Comparison of ENCODE assay signal across 17 cellular contexts in the genomic region with DNA sequence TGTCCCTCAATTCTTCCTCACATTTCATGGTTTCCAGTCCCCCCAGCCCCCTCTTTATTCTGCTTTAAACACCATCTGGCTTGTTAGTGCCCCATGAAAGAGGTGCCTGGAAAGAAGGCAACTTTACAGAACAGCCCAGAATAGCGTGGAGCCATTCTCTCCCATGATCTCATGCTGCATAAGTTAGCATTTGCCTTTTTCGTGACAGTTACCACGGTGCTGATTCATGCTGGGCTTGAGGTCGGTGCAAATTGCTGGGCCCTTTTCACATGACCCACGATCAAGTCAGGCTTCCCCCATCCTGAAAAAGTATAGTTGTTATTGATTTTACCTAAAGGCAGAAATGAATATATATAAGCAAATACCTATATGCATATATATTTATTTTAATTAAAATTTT. TPM values are rescaled to one million over a fixed set of nuclear protein-coding genes. Genes with fewer than 3 reads are reported as not detected.
A peak's percentile ranks its signal among the peaks of the same experiment; 100 is the strongest.
DNase-seq lines count a peak whose midpoint lies in the region; ATAC-seq, FAIRE-seq and TF ChIP-seq lines count a peak whose summit lies in the region.
"Had no signal": no experiment of that assay in that cellular context is flagged by ENCODE, and none has a peak within 500 bp of the region (broad histone marks: within the 10 kb centered on the region; RNA-seq: fewer than 3 reads in every experiment).

No MANE protein-coding gene starts in this region.

- WGBS in pancreas, 2 donors: 86% methylated on average over 5 of the region's 5 CpGs

- H3K4me1 Mint-ChIP-seq in activated T-cell treated with anti-CD3 and anti-CD28 coated beads, Interleukin-2, amount 50 U/mL, for 24 hours (ENCODE audit: low read depth): peaks cover 20% of the 10 kb centered on the region
- H3K4me1 Mint-ChIP-seq in stimulated activated memory B cell treated with anti-CD40 and anti-IgM and Interleukin-4, amounts not matched to agents 10 μg/mL and 1 μg/mL and 100 μg/mL, for 72 hours: no peaks in the 10 kb centered on the region

- TF ChIP-seq CTCF in fibroblast of mammary gland (conservative IDR thresholded peaks at IDR 0.05; ENCODE audit: control insufficient read depth, insufficient read depth, low read depth, low read length) (no peak), pancreas (IDR thresholded peaks at IDR 0.05) (no peak)

- H3K27me3 ChIP-seq in pancreas: no peaks in the 10 kb centered on the region
- H3K27me3 ChIP-seq: sigmoid colon had no signal

- DNase-seq in activated T-cell treated with anti-CD3 and anti-CD28 coated beads, Interleukin-2, amount 50 U/mL, for 24 hours: no peak
- DNase-seq in activated T-cell treated with anti-CD3 and anti-CD28 coated beads for 4 hours: no peak
- peak; percentile 30 for DNase-seq in RCC 7860 (ENCODE audit: low spot score)
- peak; percentile 42 for DNase-seq in fibroblast of mammary gland (ENCODE audit: low read depth)
- DNase-seq in pancreas: no peak
- DNase-seq in effector CD8-positive, alpha-beta T cell (lab: John Stamatoyannopoulos, UW): no peak
- DNase-seq: anterior cingulate cortex; H7; KBM-7; mammary epithelial cell; NCI-H187; NCI-H510A treated with DMSO at 0.1 percent for 48 hours; sigmoid colon; stimulated activated naive B cell treated with anti-CD40 and anti-IgM and Interleukin-4, amounts not matched to agents 10 μg/mL and 1 μg/mL and 100 μg/mL, for 72 hours had no signal

- no peaks in the 10 kb centered on the region for H3K27me3 Mint-ChIP-seq in activated T-cell treated with anti-CD3 and anti-CD28 coated beads, Interleukin-2, amount 50 U/mL, for 24 hours
- no peaks in the 10 kb centered on the region for H3K27me3 Mint-ChIP-seq in stimulated activated memory B cell treated with anti-CD40 and anti-IgM and Interleukin-4, amounts not matched to agents 10 μg/mL and 1 μg/mL and 100 μg/mL, for 72 hours
- H3K27me3 Mint-ChIP-seq: stimulated activated naive B cell treated with anti-CD40 and anti-IgM and Interleukin-4, amounts not matched to agents 10 μg/mL and 1 μg/mL and 100 μg/mL, for 72 hours had no signal

- no peak overlapping the region for H3K27ac ChIP-seq in pancreas
- H3K27ac ChIP-seq: sigmoid colon had no signal

- H3K4me1 ChIP-seq in pancreas: peaks cover 0 to 5% (median 0%) of the 10 kb centered on the region in 3 donors

- no peak for ATAC-seq in stimulated activated memory B cell treated with anti-CD40 and anti-IgM and Interleukin-4, amounts not matched to agents 10 μg/mL and 1 μg/mL and 100 μg/mL, for 72 hours
- no peak for ATAC-seq in pancreas
- no peak for ATAC-seq in GM19035 (IDR thresholded peaks at IDR 0.05; ENCODE audit: unreplicated experiment)
- ATAC-seq: Panc1; stimulated activated naive B cell treated with anti-CD40 and anti-IgM and Interleukin-4, amounts not matched to agents 10 μg/mL and 1 μg/mL and 100 μg/mL, for 72 hours had no signal

- no peak overlapping the region for H3K4me3 ChIP-seq in fibroblast of mammary gland (ENCODE audit: control insufficient read depth, low read depth, low read length)
- H3K4me3 ChIP-seq in pancreas: no peak overlapping the region
- H3K4me3 ChIP-seq: sigmoid colon had no signal

- intact Hi-C loops in pancreas (cut with DNase I): no loop called here

- no peak overlapping the region for H3K4me3 Mint-ChIP-seq in activated T-cell treated with anti-CD3 and anti-CD28 coated beads, Interleukin-2, amount 50 U/mL, for 24 hours
- no peak overlapping the region for H3K4me3 Mint-ChIP-seq in stimulated activated memory B cell treated with anti-CD40 and anti-IgM and Interleukin-4, amounts not matched to agents 10 μg/mL and 1 μg/mL and 100 μg/mL, for 72 hours
- H3K4me3 Mint-ChIP-seq: stimulated activated naive B cell treated with anti-CD40 and anti-IgM and Interleukin-4, amounts not matched to agents 10 μg/mL and 1 μg/mL and 100 μg/mL, for 72 hours had no signal

- H3K36me3 ChIP-seq in pancreas: peaks cover 0 to 16% (median 0%) of the 10 kb centered on the region in 3 donors

- no peaks in the 10 kb centered on the region for H3K9me3 Mint-ChIP-seq in activated T-cell treated with anti-CD3 and anti-CD28 coated beads, Interleukin-2, amount 50 U/mL, for 24 hours
- H3K9me3 Mint-ChIP-seq in stimulated activated memory B cell treated with anti-CD40 and anti-IgM and Interleukin-4, amounts not matched to agents 10 μg/mL and 1 μg/mL and 100 μg/mL, for 72 hours: no peaks in the 10 kb centered on the region

- peak overlapping the region; percentile 71 for H3K27ac Mint-ChIP-seq in activated T-cell treated with anti-CD3 and anti-CD28 coated beads, Interleukin-2, amount 50 U/mL, for 24 hours
- H3K27ac Mint-ChIP-seq in stimulated activated memory B cell treated with anti-CD40 and anti-IgM and Interleukin-4, amounts not matched to agents 10 μg/mL and 1 μg/mL and 100 μg/mL, for 72 hours: peak overlapping the region; percentile 1
- H3K27ac Mint-ChIP-seq: stimulated activated naive B cell treated with anti-CD40 and anti-IgM and Interleukin-4, amounts not matched to agents 10 μg/mL and 1 μg/mL and 100 μg/mL, for 72 hours had no signal

- H3K9me3 ChIP-seq in pancreas: no peaks in the 10 kb centered on the region
- H3K9me3 ChIP-seq: sigmoid colon had no signal

- FAIRE-seq in RCC 7860 (lab: Jason Lieb, UNC) (peak; percentile 65), pancreas (lab: Jason Lieb, UNC) (no peak)

- peaks cover 80% of the 10 kb centered on the region for H3K36me3 Mint-ChIP-seq in activated T-cell treated with anti-CD3 and anti-CD28 coated beads, Interleukin-2, amount 50 U/mL, for 24 hours (ENCODE audit: low read depth)
- H3K36me3 Mint-ChIP-seq in stimulated activated memory B cell treated with anti-CD40 and anti-IgM and Interleukin-4, amounts not matched to agents 10 μg/mL and 1 μg/mL and 100 μg/mL, for 72 hours: peaks cover 70% of the 10 kb centered on the region

RNA-seq across cellular contexts. Expression of gene SQOR, which starts 29.6 kb away (rescaled TPM):
- 10 to 100 TPM; 22.8 to 28.6 (median 24.8) TPM for total RNA-seq in pancreas
- polyA plus RNA-seq in pancreas: 10 to 100 TPM; 13.8 to 22.0 TPM

Comparison
In these comparisons a context has a peak if more than half of its experiments do, and no peak if none do; other contexts are left out.
1. DNase-seq: peak in RCC 7860 (single experiment) and fibroblast of mammary gland (single experiment); none in activated T-cell treated with anti-CD3 and anti-CD28 coated beads, Interleukin-2, amount 50 U/mL, for 24 hours (single experiment), activated T-cell treated with anti-CD3 and anti-CD28 coated beads for 4 hours (single experiment), pancreas (0 of 6) and effector CD8-positive, alpha-beta T cell (single experiment).